ENCODE assay signal across 1 cellular context in the genomic region with DNA sequence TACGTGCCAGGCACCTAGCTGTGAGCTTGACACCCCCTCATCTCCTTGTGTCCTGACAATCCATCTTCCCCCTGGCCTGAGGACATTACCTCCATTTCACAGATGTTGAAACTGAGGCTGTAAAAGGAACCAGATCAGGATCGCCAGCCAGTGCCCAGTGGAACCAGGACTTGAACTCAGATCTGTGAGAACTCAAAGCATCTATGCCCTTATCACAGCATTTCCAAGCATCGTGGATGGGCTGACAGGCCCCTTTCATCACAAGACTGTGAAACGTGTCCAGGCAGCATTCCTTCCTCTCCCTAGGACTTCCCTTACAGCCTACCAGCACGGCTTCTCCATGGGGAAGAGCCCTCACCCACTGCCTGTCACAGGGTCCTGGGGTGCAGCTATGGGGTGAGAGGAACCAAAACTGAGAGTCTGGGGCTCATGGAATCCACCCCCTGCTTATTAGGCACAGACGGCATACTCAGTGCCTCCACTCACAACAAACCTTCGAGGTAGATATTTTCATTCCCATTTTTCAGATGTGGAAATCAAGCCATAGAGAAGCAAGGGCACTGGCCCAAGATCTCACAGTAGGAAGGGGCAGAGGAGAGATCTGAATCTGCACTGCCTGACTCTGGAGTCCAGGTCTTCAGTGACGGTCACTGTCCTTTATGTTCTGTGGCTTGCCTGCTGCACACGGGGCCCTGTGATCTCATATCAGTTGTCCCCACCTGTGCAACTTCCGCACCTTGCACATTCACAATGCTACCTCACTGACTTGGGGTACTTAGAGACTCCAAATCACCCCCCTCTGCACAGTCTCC.
A peak's percentile ranks its signal among the peaks of the same experiment; 100 is the strongest.
TF ChIP-seq lines count a peak whose summit lies in the region.

No MANE protein-coding gene starts in this region.

TF ChIP-seq in K562, 482 proteins besides CTCF, POLR2A, EP300 and RAD21 (continued from another document and continues in another):
- TF ChIP-seq, protein P1, sequence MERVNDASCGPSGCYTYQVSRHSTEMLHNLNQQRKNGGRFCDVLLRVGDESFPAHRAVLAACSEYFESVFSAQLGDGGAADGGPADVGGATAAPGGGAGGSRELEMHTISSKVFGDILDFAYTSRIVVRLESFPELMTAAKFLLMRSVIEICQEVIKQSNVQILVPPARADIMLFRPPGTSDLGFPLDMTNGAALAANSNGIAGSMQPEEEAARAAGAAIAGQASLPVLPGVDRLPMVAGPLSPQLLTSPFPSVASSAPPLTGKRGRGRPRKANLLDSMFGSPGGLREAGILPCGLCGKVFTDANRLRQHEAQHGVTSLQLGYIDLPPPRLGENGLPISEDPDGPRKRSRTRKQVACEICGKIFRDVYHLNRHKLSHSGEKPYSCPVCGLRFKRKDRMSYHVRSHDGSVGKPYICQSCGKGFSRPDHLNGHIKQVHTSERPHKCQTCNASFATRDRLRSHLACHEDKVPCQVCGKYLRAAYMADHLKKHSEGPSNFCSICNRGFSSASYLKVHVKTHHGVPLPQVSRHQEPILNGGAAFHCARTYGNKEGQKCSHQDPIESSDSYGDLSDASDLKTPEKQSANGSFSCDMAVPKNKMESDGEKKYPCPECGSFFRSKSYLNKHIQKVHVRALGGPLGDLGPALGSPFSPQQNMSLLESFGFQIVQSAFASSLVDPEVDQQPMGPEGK (CRISPR knock-in tag; IDR thresholded peaks at IDR 0.05; ENCODE audit: borderline replicate concordance) = no peak
- TF ChIP-seq TCF3 (CRISPR knock-in tag; IDR thresholded peaks at IDR 0.05) (peak; percentile 75), DPF2 (IDR thresholded peaks at IDR 0.05) (peak; percentile 46; the same call in 1 of the 2 replicates), SMARCC2 (IDR thresholded peaks at IDR 0.05; ENCODE audit: low read depth) (no peak), SPI1 (IDR thresholded peaks at IDR 0.05; ENCODE audit: borderline replicate concordance, low read depth, low read length) (0 out of 2 replicates have a peak, but pooled peaks have one; percentile 38), ZBTB8A (IDR thresholded peaks at IDR 0.05; ENCODE audit: partially characterized antibody) (no peak), MYBL2 (IDR thresholded peaks at IDR 0.05; ENCODE audit: low read depth) (no peak), MYBL2 (CRISPR knock-in tag; IDR thresholded peaks at IDR 0.05; ENCODE audit: borderline replicate concordance) (no peak), ZKSCAN3 (CRISPR knock-in tag; IDR thresholded peaks at IDR 0.05) (no peak), MTA2 (IDR thresholded peaks at IDR 0.05; ENCODE audit: low read depth) (peak; percentile 40; the same call in 1 of the 2 replicates), HNRNPK (IDR thresholded peaks at IDR 0.05; ENCODE audit: low read depth, low read length, poor library complexity, severe bottlenecking) (no peak), ZNF584 (CRISPR knock-in tag; IDR thresholded peaks at IDR 0.05; ENCODE audit: low read depth) (no peak), CEBPB (tag; IDR thresholded peaks at IDR 0.05) (no peak), SP2 (IDR thresholded peaks at IDR 0.05; ENCODE audit: extremely low read depth, low read depth, low read length, poor library complexity, severe bottlenecking) (no peak), JUN (IDR thresholded peaks at IDR 0.05; ENCODE audit: borderline replicate concordance, low read depth, low read length) (no peak), JUN (CRISPR knock-in tag; IDR thresholded peaks at IDR 0.05; ENCODE audit: borderline replicate concordance) (no peak), FOS (IDR thresholded peaks at IDR 0.05; ENCODE audit: extremely low read depth, insufficient read length) (no peak), ARID1B (IDR thresholded peaks at IDR 0.05) (peak; percentile 67), XRCC4 (IDR thresholded peaks at IDR 0.05; ENCODE audit: extremely low read depth, insufficient read depth, insufficient read length) (no peak), MECOM (CRISPR knock-in tag; IDR thresholded peaks at IDR 0.05) (no peak), CHCHD3 (CRISPR knock-in tag; IDR thresholded peaks at IDR 0.05) (no peak), MCM2 (IDR thresholded peaks at IDR 0.05; ENCODE audit: low read depth) (no peak), MYC (IDR thresholded peaks at IDR 0.05; ENCODE audit: low read depth, low read length) (no peak), MYC (CRISPR knock-in tag; IDR thresholded peaks at IDR 0.05; ENCODE audit: borderline replicate concordance, low read depth) (no peak), RBFOX2 (IDR thresholded peaks at IDR 0.05; ENCODE audit: low read depth, low read length) (no peak), MTA1 (IDR thresholded peaks at IDR 0.05; ENCODE audit: borderline replicate concordance) (no peak), STAG1 (CRISPR knock-in tag; IDR thresholded peaks at IDR 0.05; ENCODE audit: borderline replicate concordance) (no peak), ZNF668 (CRISPR knock-in tag; IDR thresholded peaks at IDR 0.05) (no peak), BRD4 (IDR thresholded peaks at IDR 0.05) (no peak)
- TF ChIP-seq, protein P2, sequence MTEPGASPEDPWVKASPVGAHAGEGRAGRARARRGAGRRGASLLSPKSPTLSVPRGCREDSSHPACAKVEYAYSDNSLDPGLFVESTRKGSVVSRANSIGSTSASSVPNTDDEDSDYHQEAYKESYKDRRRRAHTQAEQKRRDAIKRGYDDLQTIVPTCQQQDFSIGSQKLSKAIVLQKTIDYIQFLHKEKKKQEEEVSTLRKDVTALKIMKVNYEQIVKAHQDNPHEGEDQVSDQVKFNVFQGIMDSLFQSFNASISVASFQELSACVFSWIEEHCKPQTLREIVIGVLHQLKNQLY (CRISPR knock-in tag; conservative IDR thresholded peaks at IDR 0.05) = no peak
- TF ChIP-seq, protein P3, sequence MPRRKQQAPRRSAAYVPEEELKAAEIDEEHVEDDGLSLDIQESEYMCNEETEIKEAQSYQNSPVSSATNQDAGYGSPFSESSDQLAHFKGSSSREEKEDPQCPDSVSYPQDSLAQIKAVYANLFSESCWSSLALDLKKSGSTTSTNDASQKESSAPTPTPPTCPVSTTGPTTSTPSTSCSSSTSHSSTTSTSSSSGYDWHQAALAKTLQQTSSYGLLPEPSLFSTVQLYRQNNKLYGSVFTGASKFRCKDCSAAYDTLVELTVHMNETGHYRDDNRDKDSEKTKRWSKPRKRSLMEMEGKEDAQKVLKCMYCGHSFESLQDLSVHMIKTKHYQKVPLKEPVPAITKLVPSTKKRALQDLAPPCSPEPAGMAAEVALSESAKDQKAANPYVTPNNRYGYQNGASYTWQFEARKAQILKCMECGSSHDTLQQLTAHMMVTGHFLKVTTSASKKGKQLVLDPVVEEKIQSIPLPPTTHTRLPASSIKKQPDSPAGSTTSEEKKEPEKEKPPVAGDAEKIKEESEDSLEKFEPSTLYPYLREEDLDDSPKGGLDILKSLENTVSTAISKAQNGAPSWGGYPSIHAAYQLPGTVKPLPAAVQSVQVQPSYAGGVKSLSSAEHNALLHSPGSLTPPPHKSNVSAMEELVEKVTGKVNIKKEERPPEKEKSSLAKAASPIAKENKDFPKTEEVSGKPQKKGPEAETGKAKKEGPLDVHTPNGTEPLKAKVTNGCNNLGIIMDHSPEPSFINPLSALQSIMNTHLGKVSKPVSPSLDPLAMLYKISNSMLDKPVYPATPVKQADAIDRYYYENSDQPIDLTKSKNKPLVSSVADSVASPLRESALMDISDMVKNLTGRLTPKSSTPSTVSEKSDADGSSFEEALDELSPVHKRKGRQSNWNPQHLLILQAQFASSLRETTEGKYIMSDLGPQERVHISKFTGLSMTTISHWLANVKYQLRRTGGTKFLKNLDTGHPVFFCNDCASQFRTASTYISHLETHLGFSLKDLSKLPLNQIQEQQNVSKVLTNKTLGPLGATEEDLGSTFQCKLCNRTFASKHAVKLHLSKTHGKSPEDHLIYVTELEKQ (CRISPR knock-in tag; IDR thresholded peaks at IDR 0.05) = no peak
- TF ChIP-seq, protein P4, sequence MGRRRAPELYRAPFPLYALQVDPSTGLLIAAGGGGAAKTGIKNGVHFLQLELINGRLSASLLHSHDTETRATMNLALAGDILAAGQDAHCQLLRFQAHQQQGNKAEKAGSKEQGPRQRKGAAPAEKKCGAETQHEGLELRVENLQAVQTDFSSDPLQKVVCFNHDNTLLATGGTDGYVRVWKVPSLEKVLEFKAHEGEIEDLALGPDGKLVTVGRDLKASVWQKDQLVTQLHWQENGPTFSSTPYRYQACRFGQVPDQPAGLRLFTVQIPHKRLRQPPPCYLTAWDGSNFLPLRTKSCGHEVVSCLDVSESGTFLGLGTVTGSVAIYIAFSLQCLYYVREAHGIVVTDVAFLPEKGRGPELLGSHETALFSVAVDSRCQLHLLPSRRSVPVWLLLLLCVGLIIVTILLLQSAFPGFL (CRISPR knock-in tag; IDR thresholded peaks at IDR 0.05) = no peak
- TF ChIP-seq, protein P5, sequence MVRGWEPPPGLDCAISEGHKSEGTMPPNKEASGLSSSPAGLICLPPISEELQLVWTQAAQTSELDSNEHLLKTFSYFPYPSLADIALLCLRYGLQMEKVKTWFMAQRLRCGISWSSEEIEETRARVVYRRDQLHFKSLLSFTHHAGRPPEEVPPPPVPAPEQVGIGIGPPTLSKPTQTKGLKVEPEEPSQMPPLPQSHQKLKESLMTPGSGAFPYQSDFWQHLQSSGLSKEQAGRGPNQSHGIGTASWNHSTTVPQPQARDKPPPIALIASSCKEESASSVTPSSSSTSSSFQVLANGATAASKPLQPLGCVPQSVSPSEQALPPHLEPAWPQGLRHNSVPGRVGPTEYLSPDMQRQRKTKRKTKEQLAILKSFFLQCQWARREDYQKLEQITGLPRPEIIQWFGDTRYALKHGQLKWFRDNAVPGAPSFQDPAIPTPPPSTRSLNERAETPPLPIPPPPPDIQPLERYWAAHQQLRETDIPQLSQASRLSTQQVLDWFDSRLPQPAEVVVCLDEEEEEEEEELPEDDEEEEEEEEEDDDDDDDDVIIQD (CRISPR knock-in tag; IDR thresholded peaks at IDR 0.05) = no peak
- TF ChIP-seq, protein P6, sequence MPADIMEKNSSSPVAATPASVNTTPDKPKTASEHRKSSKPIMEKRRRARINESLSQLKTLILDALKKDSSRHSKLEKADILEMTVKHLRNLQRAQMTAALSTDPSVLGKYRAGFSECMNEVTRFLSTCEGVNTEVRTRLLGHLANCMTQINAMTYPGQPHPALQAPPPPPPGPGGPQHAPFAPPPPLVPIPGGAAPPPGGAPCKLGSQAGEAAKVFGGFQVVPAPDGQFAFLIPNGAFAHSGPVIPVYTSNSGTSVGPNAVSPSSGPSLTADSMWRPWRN (IDR thresholded peaks at IDR 0.05; ENCODE audit: low read depth) = no peak
- TF ChIP-seq, protein P7, sequence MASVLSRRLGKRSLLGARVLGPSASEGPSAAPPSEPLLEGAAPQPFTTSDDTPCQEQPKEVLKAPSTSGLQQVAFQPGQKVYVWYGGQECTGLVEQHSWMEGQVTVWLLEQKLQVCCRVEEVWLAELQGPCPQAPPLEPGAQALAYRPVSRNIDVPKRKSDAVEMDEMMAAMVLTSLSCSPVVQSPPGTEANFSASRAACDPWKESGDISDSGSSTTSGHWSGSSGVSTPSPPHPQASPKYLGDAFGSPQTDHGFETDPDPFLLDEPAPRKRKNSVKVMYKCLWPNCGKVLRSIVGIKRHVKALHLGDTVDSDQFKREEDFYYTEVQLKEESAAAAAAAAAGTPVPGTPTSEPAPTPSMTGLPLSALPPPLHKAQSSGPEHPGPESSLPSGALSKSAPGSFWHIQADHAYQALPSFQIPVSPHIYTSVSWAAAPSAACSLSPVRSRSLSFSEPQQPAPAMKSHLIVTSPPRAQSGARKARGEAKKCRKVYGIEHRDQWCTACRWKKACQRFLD (CRISPR knock-in tag; IDR thresholded peaks at IDR 0.05) = no peak
- TF ChIP-seq, protein P8, sequence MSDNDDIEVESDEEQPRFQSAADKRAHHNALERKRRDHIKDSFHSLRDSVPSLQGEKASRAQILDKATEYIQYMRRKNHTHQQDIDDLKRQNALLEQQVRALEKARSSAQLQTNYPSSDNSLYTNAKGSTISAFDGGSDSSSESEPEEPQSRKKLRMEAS (CRISPR knock-in tag; IDR thresholded peaks at IDR 0.05) = no peak
- TF ChIP-seq, protein P9, sequence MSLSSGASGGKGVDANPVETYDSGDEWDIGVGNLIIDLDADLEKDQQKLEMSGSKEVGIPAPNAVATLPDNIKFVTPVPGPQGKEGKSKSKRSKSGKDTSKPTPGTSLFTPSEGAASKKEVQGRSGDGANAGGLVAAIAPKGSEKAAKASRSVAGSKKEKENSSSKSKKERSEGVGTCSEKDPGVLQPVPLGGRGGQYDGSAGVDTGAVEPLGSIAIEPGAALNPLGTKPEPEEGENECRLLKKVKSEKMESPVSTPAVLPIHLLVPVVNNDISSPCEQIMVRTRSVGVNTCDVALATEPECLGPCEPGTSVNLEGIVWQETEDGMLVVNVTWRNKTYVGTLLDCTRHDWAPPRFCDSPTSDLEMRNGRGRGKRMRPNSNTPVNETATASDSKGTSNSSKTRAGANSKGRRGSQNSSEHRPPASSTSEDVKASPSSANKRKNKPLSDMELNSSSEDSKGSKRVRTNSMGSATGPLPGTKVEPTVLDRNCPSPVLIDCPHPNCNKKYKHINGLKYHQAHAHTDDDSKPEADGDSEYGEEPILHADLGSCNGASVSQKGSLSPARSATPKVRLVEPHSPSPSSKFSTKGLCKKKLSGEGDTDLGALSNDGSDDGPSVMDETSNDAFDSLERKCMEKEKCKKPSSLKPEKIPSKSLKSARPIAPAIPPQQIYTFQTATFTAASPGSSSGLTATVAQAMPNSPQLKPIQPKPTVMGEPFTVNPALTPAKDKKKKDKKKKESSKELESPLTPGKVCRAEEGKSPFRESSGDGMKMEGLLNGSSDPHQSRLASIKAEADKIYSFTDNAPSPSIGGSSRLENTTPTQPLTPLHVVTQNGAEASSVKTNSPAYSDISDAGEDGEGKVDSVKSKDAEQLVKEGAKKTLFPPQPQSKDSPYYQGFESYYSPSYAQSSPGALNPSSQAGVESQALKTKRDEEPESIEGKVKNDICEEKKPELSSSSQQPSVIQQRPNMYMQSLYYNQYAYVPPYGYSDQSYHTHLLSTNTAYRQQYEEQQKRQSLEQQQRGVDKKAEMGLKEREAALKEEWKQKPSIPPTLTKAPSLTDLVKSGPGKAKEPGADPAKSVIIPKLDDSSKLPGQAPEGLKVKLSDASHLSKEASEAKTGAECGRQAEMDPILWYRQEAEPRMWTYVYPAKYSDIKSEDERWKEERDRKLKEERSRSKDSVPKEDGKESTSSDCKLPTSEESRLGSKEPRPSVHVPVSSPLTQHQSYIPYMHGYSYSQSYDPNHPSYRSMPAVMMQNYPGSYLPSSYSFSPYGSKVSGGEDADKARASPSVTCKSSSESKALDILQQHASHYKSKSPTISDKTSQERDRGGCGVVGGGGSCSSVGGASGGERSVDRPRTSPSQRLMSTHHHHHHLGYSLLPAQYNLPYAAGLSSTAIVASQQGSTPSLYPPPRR (CRISPR knock-in tag; IDR thresholded peaks at IDR 0.05; ENCODE audit: borderline replicate concordance) = no peak
- TF ChIP-seq, protein P10, sequence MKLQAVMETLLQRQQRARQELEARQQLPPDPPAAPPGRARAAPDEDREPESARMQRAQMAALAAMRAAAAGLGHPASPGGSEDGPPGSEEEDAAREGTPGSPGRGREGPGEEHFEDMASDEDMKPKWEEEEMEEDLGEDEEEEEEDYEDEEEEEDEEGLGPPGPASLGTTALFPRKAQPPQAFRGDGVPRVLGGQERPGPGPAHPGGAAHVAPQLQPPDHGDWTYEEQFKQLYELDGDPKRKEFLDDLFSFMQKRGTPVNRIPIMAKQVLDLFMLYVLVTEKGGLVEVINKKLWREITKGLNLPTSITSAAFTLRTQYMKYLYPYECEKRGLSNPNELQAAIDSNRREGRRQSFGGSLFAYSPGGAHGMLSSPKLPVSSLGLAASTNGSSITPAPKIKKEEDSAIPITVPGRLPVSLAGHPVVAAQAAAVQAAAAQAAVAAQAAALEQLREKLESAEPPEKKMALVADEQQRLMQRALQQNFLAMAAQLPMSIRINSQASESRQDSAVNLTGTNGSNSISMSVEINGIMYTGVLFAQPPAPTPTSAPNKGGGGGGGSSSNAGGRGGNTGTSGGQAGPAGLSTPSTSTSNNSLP (IDR thresholded peaks at IDR 0.05; ENCODE audit: borderline replicate concordance, low read depth, low read length) = no peak
